8 cellular contexts compared by ENCODE assay signal in genomic region chr5:163503106-163504090, GRCh38. TPM values are rescaled to one million over a fixed set of nuclear protein-coding genes. Genes with fewer than 3 reads are reported as not detected.
DNase-seq lines count a peak whose midpoint lies in the region; ATAC-seq and TF ChIP-seq lines count a peak whose summit lies in the region.

No MANE protein-coding gene starts in this region.

- peaks cover 27% of the 10 kb centered on the region for H4K20me1 ChIP-seq in Loucy (ENCODE audit: insufficient read depth, low read length, poor library complexity, severe bottlenecking)

- no peaks in the 10 kb centered on the region for H3K9me3 Mint-ChIP-seq in WTC11
- H3K9me3 Mint-ChIP-seq in stimulated activated effector memory CD8-positive, alpha-beta T cell treated with anti-CD3 and anti-CD28 coated beads, Interleukin-12 subunit alpha, Interleukin-12 subunit beta, amount 100 ng/mL, for 72 hours = no peaks in the 10 kb centered on the region

- WGBS in lower leg skin, 2 donors = 0 to 1% methylated on average over 18 of the region's 18 CpGs

- H3K9me3 ChIP-seq in Loucy (ENCODE audit: insufficient read depth, low read depth, low read length) = no peaks in the 10 kb centered on the region

- H3K4me3 Mint-ChIP-seq in WTC11 = peak overlapping the region; percentile 97
- H3K4me3 Mint-ChIP-seq in stimulated activated effector memory CD8-positive, alpha-beta T cell treated with anti-CD3 and anti-CD28 coated beads, Interleukin-12 subunit alpha, Interleukin-12 subunit beta, amount 100 ng/mL, for 72 hours = peak overlapping the region; percentile 91

- intact Hi-C loops in lower leg skin (cut with DNase I; ENCODE audit: low total_unique reads) = no loop called here

- peaks cover 33% of the 10 kb centered on the region for H3K4me1 Mint-ChIP-seq in WTC11
- peaks cover 17% of the 10 kb centered on the region for H3K4me1 Mint-ChIP-seq in stimulated activated effector memory CD8-positive, alpha-beta T cell treated with anti-CD3 and anti-CD28 coated beads, Interleukin-12 subunit alpha, Interleukin-12 subunit beta, amount 100 ng/mL, for 72 hours

- no peaks in the 10 kb centered on the region for H3K9me2 ChIP-seq in Loucy (replicated peaks; ENCODE audit: low read depth, low read length)

- peaks cover 6% of the 10 kb centered on the region for H3K4me1 ChIP-seq in Loucy (ENCODE audit: insufficient read depth, low read length, poor library complexity, severe bottlenecking)

- peak; percentile 48 for TF ChIP-seq CTCF in Loucy (conservative IDR thresholded peaks at IDR 0.05; ENCODE audit: low read length)
- TF ChIP-seq CTCF in WTC11 (IDR thresholded peaks at IDR 0.05) = no peak
- no peak for TF ChIP-seq CTCF in lower leg skin (IDR thresholded peaks at IDR 0.05)

- H3K4me2 ChIP-seq in Loucy (ENCODE audit: low read depth, low read length, poor library complexity, severe bottlenecking) = peak overlapping the region; percentile 71

- H3K4me3 ChIP-seq in Loucy (ENCODE audit: low read length, poor library complexity, severe bottlenecking) (peak overlapping the region; percentile 96), lower leg skin (ENCODE audit: low read depth, poor library complexity, severe bottlenecking) (no peak overlapping the region)

- H3K27ac Mint-ChIP-seq in WTC11 = peak overlapping the region; percentile 98
- peak overlapping the region; percentile 99 for H3K27ac Mint-ChIP-seq in stimulated activated effector memory CD8-positive, alpha-beta T cell treated with anti-CD3 and anti-CD28 coated beads, Interleukin-12 subunit alpha, Interleukin-12 subunit beta, amount 100 ng/mL, for 72 hours

- no peaks in the 10 kb centered on the region for H3K27me3 ChIP-seq in Loucy (ENCODE audit: insufficient read depth, low read length, poor library complexity, severe bottlenecking)

- no peaks in the 10 kb centered on the region for H3K27me3 Mint-ChIP-seq in WTC11 (ENCODE audit: low read depth)

- peaks cover 42% of the 10 kb centered on the region for H3K79me2 ChIP-seq in Loucy (ENCODE audit: insufficient read depth, low read length)

- peak; percentile 61 for ATAC-seq in WTC11
- ATAC-seq in stimulated activated effector memory CD8-positive, alpha-beta T cell treated with anti-CD3 and anti-CD28 coated beads, Interleukin-12 subunit alpha, Interleukin-12 subunit beta, amount 100 ng/mL, for 72 hours = no peak
- ATAC-seq in GM18867 (IDR thresholded peaks at IDR 0.05; ENCODE audit: unreplicated experiment) = no peak

- POLR2A ChIA-PET in WTC11 (lab: Charles Lee) = interaction anchor here (0.6 to 4.7 kb wide), 5 partner anchors 15 to 65 kb away, joined by 3 to 77 read pairs (median 4); partner anchors contain the start of genes CCNG1, HMMR and NUDCD2

- H2AFZ ChIP-seq in Loucy (ENCODE audit: low read length) = peak overlapping the region; percentile 85

- H3K36me3 Mint-ChIP-seq in WTC11 = peaks cover 4% of the 10 kb centered on the region; the same call in 1 of the 2 replicates
- H3K36me3 Mint-ChIP-seq in stimulated activated effector memory CD8-positive, alpha-beta T cell treated with anti-CD3 and anti-CD28 coated beads, Interleukin-12 subunit alpha, Interleukin-12 subunit beta, amount 100 ng/mL, for 72 hours = peaks cover 29% of the 10 kb centered on the region

- peak; percentile 46 for DNase-seq in activated T-cell treated with anti-CD3 and anti-CD28 coated beads for 24 hours (ENCODE audit: low read depth)
- no peak for DNase-seq in activated T-cell treated with anti-CD3 and anti-CD28 coated beads for 4 hours
- DNase-seq in WTC11 (ENCODE audit: low spot score) = peak; percentile 69
- peak; percentile 17 for DNase-seq in effector CD4-positive, alpha-beta T cell
- DNase-seq in lower leg skin (ENCODE audit: low spot score in 2 of 2) = peak; percentile 69 to 89
- no peak for DNase-seq in stimulated activated effector memory CD8-positive, alpha-beta T cell treated with anti-CD3 and anti-CD28 coated beads, Interleukin-12 subunit alpha, Interleukin-12 subunit beta, amount 100 ng/mL, for 72 hours (ENCODE audit: low spot score in 2 of 2)

- no peak for TF ChIP-seq POLR2A in lower leg skin (IDR thresholded peaks at IDR 0.05)

- CTCF ChIA-PET in WTC11 (lab: Charles Lee) = interaction anchor here (0.6 to 2.1 kb wide), 4 partner anchors 14 to 65 kb away, joined by 3 to 18 read pairs (median 5); partner anchors contain the start of genes HMMR and NUDCD2

- H3F3A ChIP-seq in Loucy (ENCODE audit: low read depth) = no peaks in the 10 kb centered on the region

- H3K9ac ChIP-seq in Loucy (ENCODE audit: low read depth, low read length, poor library complexity, severe bottlenecking) = peak overlapping the region; percentile 94

- no peaks in the 10 kb centered on the region for H3K36me3 ChIP-seq in Loucy (ENCODE audit: insufficient read depth, low read length)

TF ChIP-seq in WTC11, 78 proteins besides CTCF, POLR2A, EP300 and RAD21 (continues in another document):
- TF ChIP-seq MYBL2 (CRISPR knock-in tag; IDR thresholded peaks at IDR 0.05) = peak; percentile 73; the same call in 1 of the 2 replicates
- TF ChIP-seq FOXP4 (CRISPR knock-in tag; IDR thresholded peaks at IDR 0.05) = 0 out of 2 replicates have a peak, but pooled peaks have one; percentile 34
- TF ChIP-seq GTF2I (CRISPR knock-in tag; conservative IDR thresholded peaks at IDR 0.05) = no peak
- TF ChIP-seq TEAD1 (CRISPR knock-in tag; IDR thresholded peaks at IDR 0.05) = 0 out of 2 replicates have a peak, but pooled peaks have one; percentile 55
- TF ChIP-seq, protein P1, sequence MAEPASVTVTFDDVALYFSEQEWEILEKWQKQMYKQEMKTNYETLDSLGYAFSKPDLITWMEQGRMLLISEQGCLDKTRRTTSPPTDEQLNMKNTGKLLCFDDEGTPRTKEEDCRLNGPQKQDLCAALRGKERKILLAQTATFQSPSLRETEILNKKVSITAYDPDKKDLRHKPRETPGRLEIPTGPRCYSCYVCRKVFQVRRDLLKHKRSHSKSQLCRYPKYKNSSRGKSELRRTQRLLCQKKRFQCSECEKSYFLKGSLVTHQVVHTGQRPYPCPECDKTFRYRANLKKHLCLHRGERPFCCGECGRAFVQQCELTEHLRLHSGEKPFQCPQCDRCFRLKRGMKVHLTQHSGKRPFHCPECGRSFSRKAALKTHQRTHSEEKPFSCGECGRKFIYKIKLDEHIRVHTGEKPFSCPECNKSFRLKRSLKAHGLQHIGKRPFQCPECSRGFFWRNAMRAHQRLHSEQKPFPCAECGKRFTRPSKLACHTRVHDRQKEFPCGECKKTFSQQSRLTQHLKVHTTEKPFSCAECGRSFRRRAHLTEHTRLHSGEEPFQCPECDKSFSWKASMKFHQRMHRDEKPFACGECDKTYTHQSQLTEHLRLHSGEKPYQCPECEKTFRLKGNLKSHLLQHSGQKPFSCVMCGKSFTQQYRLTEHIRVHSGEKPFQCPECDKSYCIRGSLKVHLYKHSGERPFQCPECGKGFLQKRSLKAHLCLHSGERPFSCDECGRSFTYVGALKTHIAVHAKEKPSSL (CRISPR knock-in tag; conservative IDR thresholded peaks at IDR 0.05) = 0 out of 2 replicates have a peak, but pooled peaks have one; percentile 9
- peak; percentile 60; the same call in 1 of the 2 replicates for TF ChIP-seq ETV6 (CRISPR knock-in tag; IDR thresholded peaks at IDR 0.05)
- no peak for TF ChIP-seq ZNF423 (CRISPR knock-in tag; IDR thresholded peaks at IDR 0.05)
- no peak for TF ChIP-seq NR1H2 (CRISPR knock-in tag; IDR thresholded peaks at IDR 0.05)
- TF ChIP-seq, protein P2, sequence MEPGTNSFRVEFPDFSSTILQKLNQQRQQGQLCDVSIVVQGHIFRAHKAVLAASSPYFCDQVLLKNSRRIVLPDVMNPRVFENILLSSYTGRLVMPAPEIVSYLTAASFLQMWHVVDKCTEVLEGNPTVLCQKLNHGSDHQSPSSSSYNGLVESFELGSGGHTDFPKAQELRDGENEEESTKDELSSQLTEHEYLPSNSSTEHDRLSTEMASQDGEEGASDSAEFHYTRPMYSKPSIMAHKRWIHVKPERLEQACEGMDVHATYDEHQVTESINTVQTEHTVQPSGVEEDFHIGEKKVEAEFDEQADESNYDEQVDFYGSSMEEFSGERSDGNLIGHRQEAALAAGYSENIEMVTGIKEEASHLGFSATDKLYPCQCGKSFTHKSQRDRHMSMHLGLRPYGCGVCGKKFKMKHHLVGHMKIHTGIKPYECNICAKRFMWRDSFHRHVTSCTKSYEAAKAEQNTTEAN (CRISPR knock-in tag; IDR thresholded peaks at IDR 0.05) = no peak
- TF ChIP-seq NR2C2 (CRISPR knock-in tag; IDR thresholded peaks at IDR 0.05) = no peak

RNA-seq across cellular contexts. Expression of gene MAT2B, which starts 2.0 kb away (rescaled TPM):
- total RNA-seq in WTC11 (2021) (51.8 to 55.7 TPM (median 53.1 TPM) in 3 replicates), lower leg skin (10 to 100 TPM; 34.9 to 50.1 (median 44.8) TPM)

RNA-seq across cellular contexts. Expression of gene HMMR, which starts 43.0 kb away (rescaled TPM):
- total RNA-seq in WTC11 (2021) (69.1 to 78.5 TPM (median 73.3 TPM) in 3 replicates), lower leg skin (1 to 10 TPM; 2.6 to 4.3 (median 3.0) TPM)

RNA-seq across cellular contexts. Expression of gene NUDCD2, which starts 43.5 kb away (rescaled TPM):
- 68.5 to 73.4 TPM (median 69.4 TPM) in 3 replicates for total RNA-seq in WTC11 (2021)
- 1 to 10 TPM; 3.1 to 8.5 (median 6.7) TPM for total RNA-seq in lower leg skin

Comparison
In these comparisons a context has a peak if more than half of its experiments do, and no peak if none do; other contexts are left out.
1. DNase-seq: peak in activated T-cell treated with anti-CD3 and anti-CD28 coated beads for 24 hours (single experiment), WTC11 (single experiment), effector CD4-positive, alpha-beta T cell (single experiment) and lower leg skin (2 of 2); none in activated T-cell treated with anti-CD3 and anti-CD28 coated beads for 4 hours (single experiment) and stimulated activated effector memory CD8-positive, alpha-beta T cell treated with anti-CD3 and anti-CD28 coated beads, Interleukin-12 subunit alpha, Interleukin-12 subunit beta, amount 100 ng/mL, for 72 hours (0 of 2).
2. RNA of gene HMMR, which starts 43.0 kb away (total RNA-seq): 69.1 to 78.5 TPM in WTC11; 2.6 to 4.3 TPM in lower leg skin; every median in the first group is over 10 times any median in the second.